Comparison of ENCODE assay signal across 8 cellular contexts in the genomic region with DNA sequence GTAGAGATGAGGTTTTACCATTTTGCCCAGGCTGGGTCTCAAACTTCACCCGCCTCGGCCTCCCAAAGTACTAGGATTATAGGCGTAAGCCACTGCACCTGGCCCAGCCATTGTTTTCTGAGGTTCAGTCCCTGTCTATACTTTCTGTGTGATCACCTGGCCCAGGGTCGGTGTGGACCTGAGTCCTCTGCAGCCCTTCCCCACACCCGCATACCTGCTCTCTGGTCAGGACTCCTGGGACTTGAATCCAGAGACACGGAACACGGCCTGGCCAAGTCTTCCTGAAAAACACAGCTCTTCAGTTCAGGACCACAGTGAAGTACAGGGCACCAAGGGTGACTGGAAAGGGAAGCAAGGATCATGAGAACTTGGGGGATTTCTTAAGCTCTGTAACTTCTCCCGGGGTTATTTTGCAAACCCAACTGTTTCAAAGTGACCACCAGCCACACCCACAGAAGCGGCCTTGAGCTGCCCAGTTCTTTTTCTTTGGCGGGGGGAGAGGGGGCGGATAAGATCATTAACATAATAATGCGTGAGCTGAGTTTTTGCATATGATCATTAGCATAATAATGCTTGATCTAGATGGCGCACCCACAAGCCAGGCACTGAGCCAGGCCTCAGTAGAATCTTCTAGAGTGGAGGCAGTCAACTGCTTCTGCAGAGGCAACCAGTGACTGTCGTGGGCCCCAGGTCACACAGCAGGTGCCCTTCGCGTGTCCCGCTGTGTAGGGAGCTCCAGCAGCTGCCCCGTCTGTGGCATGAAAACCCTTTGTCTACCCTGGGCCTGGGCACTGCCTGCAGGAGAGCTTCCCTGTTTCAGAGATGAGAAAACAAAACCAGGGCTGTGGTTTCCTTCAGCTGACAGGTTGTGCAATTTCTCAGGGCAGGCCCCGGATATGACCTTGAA. TPM values are rescaled to one million over a fixed set of nuclear protein-coding genes. Genes with fewer than 3 reads are reported as not detected.
DNase-seq lines count a peak whose midpoint lies in the region; ATAC-seq and TF ChIP-seq lines count a peak whose summit lies in the region.

No MANE protein-coding gene starts in this region.

- peak; percentile 31 for ATAC-seq in GM21737 (IDR thresholded peaks at IDR 0.05; ENCODE audit: unreplicated experiment)
- ATAC-seq in psoas muscle: no peak
- no peak for ATAC-seq in HG02852 (IDR thresholded peaks at IDR 0.05; ENCODE audit: unreplicated experiment)

- no peak for TF ChIP-seq CTCF in fibroblast of villous mesenchyme (IDR thresholded peaks at IDR 0.05; ENCODE audit: insufficient read depth, low read depth, low read length)
- no peak for TF ChIP-seq CTCF in psoas muscle (IDR thresholded peaks at IDR 0.05)

- WGBS in psoas muscle, 3 donors: 62 to 68% (median 67%) methylated on average over 19 of the region's 19 CpGs

- H3K27me3 ChIP-seq in psoas muscle (ENCODE audit: insufficient read depth in 3 of 3, low read length in 2 of 3): no peaks in the 10 kb centered on the region

- intact Hi-C loops in psoas muscle (cut with DNase I): loop anchor here in 1 of 2 donors (2.0 to 5.0 kb wide), 2 partner anchors 112 to 127 kb away; partner anchors contain the start of gene GNB1

- H3K4me1 ChIP-seq in psoas muscle: peaks cover 45% of the 10 kb centered on the region

- H3K4me3 ChIP-seq in fibroblast of villous mesenchyme (ENCODE audit: low read depth, low read length): no peak overlapping the region
- H3K4me3 ChIP-seq in psoas muscle: no peak overlapping the region

- H3K9me3 ChIP-seq in psoas muscle: no peaks in the 10 kb centered on the region

- no peak overlapping the region for H3K27ac ChIP-seq in psoas muscle

- peaks cover 0 to 11% of the 10 kb centered on the region in 2 donors for H3K36me3 ChIP-seq in psoas muscle (ENCODE audit: insufficient read depth in 1 of 2, low read depth in 1 of 2)

- DNase-seq in GM03348 (ENCODE audit: low spot score) (peak; percentile 77), NCI-H226 (peak; percentile 53), activated T-cell treated with anti-CD3 and anti-CD28 coated beads for 4 hours (peak; percentile 24), fibroblast of villous mesenchyme (ENCODE audit: low read depth) (peak; percentile 92), psoas muscle (peak; percentile 52 to 58), GOT3 (lab: John Stamatoyannopoulos, UW) (no peak)

RNA-seq across cellular contexts. Expression of gene NADK, which starts 1.7 kb away (rescaled TPM):
- total RNA-seq in fibroblast of villous mesenchyme (44.0 and 48.6 TPM in 2 replicates), psoas muscle (10 to 100 TPM; 19.1 to 37.7 (median 28.7) TPM)
- 10 to 100 TPM; 14.5 to 25.1 (median 22.5) TPM for polyA plus RNA-seq in psoas muscle

RNA-seq across cellular contexts. Expression of gene CDK11A, which starts 55.8 kb away (rescaled TPM):
- total RNA-seq in fibroblast of villous mesenchyme (18.1 and 20.9 TPM in 2 replicates), psoas muscle (10 to 100 TPM; 15.9 to 36.6 (median 22.5) TPM)
- 10 to 100 TPM; 16.8 to 29.8 (median 17.4) TPM for polyA plus RNA-seq in psoas muscle
